In genomic region chr4:138611017-138611416, GRCh38 we compare ENCODE assay signal across 5 cellular contexts.
"Had no signal": no experiment of that assay in that cellular context is flagged by ENCODE, and none has a peak within 500 bp of the region (broad histone marks: within the 10 kb centered on the region; RNA-seq: fewer than 3 reads in every experiment).

No MANE protein-coding gene starts in this region.

- ATAC-seq: K562 had no signal

- DNase-seq: GM23248, H9, HCEC 1CT, IMR-90 had no signal

- H3K4me3 ChIP-seq: K562 had no signal
